In genomic region chr5:122515709-122516431, GRCh38 we compare ENCODE assay signal across 8 cellular contexts.
DNase-seq lines count a peak whose midpoint lies in the region; ATAC-seq and TF ChIP-seq lines count a peak whose summit lies in the region.

No MANE protein-coding gene starts in this region.

- no peak overlapping the region for H3K4me3 Mint-ChIP-seq in naive B cell
- no peak overlapping the region for H3K4me3 Mint-ChIP-seq in T-helper 2 cell treated with Interferon-gamma antibody and Interleukin-4, amounts not matched to agents 5 μg/mL and 100 μg/mL, for 36 hours

- H3K36me3 ChIP-seq in SJCRH30 (no peaks in the 10 kb centered on the region), esophagus squamous epithelium (no peaks in the 10 kb centered on the region), vagina (no peaks in the 10 kb centered on the region)

- TF ChIP-seq CTCF in esophagus squamous epithelium (IDR thresholded peaks at IDR 0.05) (peak; percentile 23 to 65 (median 44)), vagina (IDR thresholded peaks at IDR 0.05) (peak in 1 of 3 experiments; percentile 49)

- peak; percentile 35 for DNase-seq in DMS 273 treated with DMSO at 0.1 percent for 48 hours (lab: John Stamatoyannopoulos, UW)
- peak; percentile 29 for DNase-seq in MV-4-11 (lab: John Stamatoyannopoulos, UW)
- DNase-seq in SJCRH30: peak; percentile 45 to 81
- no peak for DNase-seq in esophagus squamous epithelium (lab: John Stamatoyannopoulos, UW)
- peak; percentile 45 for DNase-seq in naive B cell
- no peak for DNase-seq in T-helper 2 cell treated with Interferon-gamma antibody and Interleukin-4, amounts not matched to agents 5 μg/mL and 100 μg/mL, for 36 hours (ENCODE audit: low spot score)
- no peak for DNase-seq in vagina (ENCODE audit: extremely low spot score in 2 of 2)

- peaks cover 0 to 8% (median 0%) of the 10 kb centered on the region in 3 donors for H3K27me3 Mint-ChIP-seq in naive B cell
- H3K27me3 Mint-ChIP-seq in T-helper 2 cell treated with Interferon-gamma antibody and Interleukin-4, amounts not matched to agents 5 μg/mL and 100 μg/mL, for 36 hours (ENCODE audit: low read depth): no peaks in the 10 kb centered on the region

- ATAC-seq in GM21619 (IDR thresholded peaks at IDR 0.05; ENCODE audit: unreplicated experiment) (peak; percentile 80), naive B cell (ENCODE audit: low read depth in 2 of 2) (peak; percentile 73 to 80)

- H3K4me1 Mint-ChIP-seq in naive B cell: peaks cover 7 to 16% (median 9%) of the 10 kb centered on the region in 3 donors
- H3K4me1 Mint-ChIP-seq in T-helper 2 cell treated with Interferon-gamma antibody and Interleukin-4, amounts not matched to agents 5 μg/mL and 100 μg/mL, for 36 hours (ENCODE audit: low read depth): no peaks in the 10 kb centered on the region

- H3K27ac ChIP-seq in SJCRH30 (no peak overlapping the region), esophagus squamous epithelium (no peak overlapping the region), vagina (no peak overlapping the region)

- H3K4me3 ChIP-seq in SJCRH30 (peak overlapping the region; percentile 39), esophagus squamous epithelium (no peak overlapping the region), vagina (no peak overlapping the region)

- H3K27me3 ChIP-seq in SJCRH30 (no peaks in the 10 kb centered on the region), esophagus squamous epithelium (no peaks in the 10 kb centered on the region), vagina (no peaks in the 10 kb centered on the region)

- no peak overlapping the region for H3K27ac Mint-ChIP-seq in naive B cell
- H3K27ac Mint-ChIP-seq in T-helper 2 cell treated with Interferon-gamma antibody and Interleukin-4, amounts not matched to agents 5 μg/mL and 100 μg/mL, for 36 hours: no peak overlapping the region

- TF ChIP-seq POLR2A in esophagus squamous epithelium (IDR thresholded peaks at IDR 0.05) (no peak), vagina (IDR thresholded peaks at IDR 0.05) (no peak)

- 35 to 51% methylated on average over 4 to 5 of the region's 6 CpGs for WGBS in esophagus squamous epithelium, 2 donors

- H3K9me3 Mint-ChIP-seq in naive B cell: peaks cover 0 to 2% (median 0%) of the 10 kb centered on the region in 7 donors
- no peaks in the 10 kb centered on the region for H3K9me3 Mint-ChIP-seq in T-helper 2 cell treated with Interferon-gamma antibody and Interleukin-4, amounts not matched to agents 5 μg/mL and 100 μg/mL, for 36 hours

- H3K4me1 ChIP-seq in SJCRH30 (no peaks in the 10 kb centered on the region), esophagus squamous epithelium (no peaks in the 10 kb centered on the region), vagina (no peaks in the 10 kb centered on the region)

- no peaks in the 10 kb centered on the region for H3K36me3 Mint-ChIP-seq in naive B cell
- no peaks in the 10 kb centered on the region for H3K36me3 Mint-ChIP-seq in T-helper 2 cell treated with Interferon-gamma antibody and Interleukin-4, amounts not matched to agents 5 μg/mL and 100 μg/mL, for 36 hours (ENCODE audit: low read depth)

- intact Hi-C loops in esophagus squamous epithelium (cut with DNase I) (no loop called here), vagina (cut with DNase I) (no loop called here)

- no peaks in the 10 kb centered on the region for H3K9me3 ChIP-seq in SJCRH30 (replicated peaks)
- H3K9me3 ChIP-seq in esophagus squamous epithelium: no peaks in the 10 kb centered on the region
- H3K9me3 ChIP-seq in vagina: no peaks in the 10 kb centered on the region

Comparison
In these comparisons a context has a peak if more than half of its experiments do, and no peak if none do; other contexts are left out.
1. DNase-seq: peak in DMS 273 treated with DMSO at 0.1 percent for 48 hours (single experiment), MV-4-11 (single experiment), SJCRH30 (2 of 2) and naive B cell (single experiment); none in esophagus squamous epithelium (single experiment), T-helper 2 cell treated with Interferon-gamma antibody and Interleukin-4, amounts not matched to agents 5 μg/mL and 100 μg/mL, for 36 hours (single experiment) and vagina (0 of 2).